2 cellular contexts compared by ENCODE assay signal in genomic region chr16:31216116-31216469, GRCh38.
TF ChIP-seq lines count a peak whose summit lies in the region.

No MANE protein-coding gene starts in this region.

TF ChIP-seq in IMR-90, 13 proteins besides CTCF, POLR2A, EP300 and RAD21:
- no peak for TF ChIP-seq SMC3 (IDR thresholded peaks at IDR 0.05; ENCODE audit: low read depth, low read length)

TF ChIP-seq in GM12891, 5 proteins besides CTCF, POLR2A, EP300 and RAD21 (continued from another document):
- no peak for TF ChIP-seq POLR2AphosphoS5 (IDR thresholded peaks at IDR 0.05; ENCODE audit: low read depth, low read length)
- TF ChIP-seq POU2F2 (IDR thresholded peaks at IDR 0.05; ENCODE audit: low read depth, low read length), result no peak
- no peak for TF ChIP-seq SPI1 (IDR thresholded peaks at IDR 0.05; ENCODE audit: low read depth, low read length)
- no peak for TF ChIP-seq PAX5 (IDR thresholded peaks at IDR 0.05; ENCODE audit: insufficient read depth, low read length, severe bottlenecking)
